ENCODE assay signal across 8 cellular contexts in the genomic region with DNA sequence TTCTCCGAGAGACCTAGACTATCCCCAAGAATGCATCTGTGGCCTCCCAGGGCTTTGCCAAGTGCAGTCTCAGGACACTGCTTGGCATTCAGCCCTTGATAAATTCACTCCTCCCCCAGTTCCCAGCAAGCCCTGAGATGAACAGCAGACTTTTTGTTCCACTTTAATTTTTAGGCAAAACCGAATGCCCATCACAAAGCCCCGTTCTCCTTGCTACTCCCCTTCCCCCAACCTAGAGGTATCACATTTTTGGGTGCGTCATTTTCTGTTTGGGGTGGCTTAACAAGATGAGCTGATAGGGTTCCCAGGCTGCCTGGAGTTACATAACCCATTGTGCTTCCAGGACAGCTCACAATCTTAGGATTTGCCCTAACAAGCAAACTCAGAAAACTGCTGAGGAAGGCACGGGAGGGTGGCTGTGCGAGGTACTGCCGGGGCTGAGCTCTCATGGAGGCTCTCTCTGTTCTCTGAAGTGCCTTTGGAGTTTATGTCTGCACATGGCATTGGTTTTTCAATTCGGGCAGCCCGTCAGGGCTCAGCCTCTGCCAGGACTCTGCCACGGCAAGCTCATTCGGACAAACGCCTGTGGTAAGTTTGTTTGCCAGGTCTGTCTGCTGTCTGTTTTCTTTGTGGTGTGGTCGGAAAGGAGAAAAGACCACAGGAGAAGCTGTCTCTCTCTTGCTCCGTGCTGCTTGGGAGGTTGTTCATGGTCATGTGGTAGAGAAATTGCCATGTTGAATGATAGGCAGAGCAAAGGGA. TPM values are rescaled to one million over a fixed set of nuclear protein-coding genes. Genes with fewer than 3 reads are reported as not detected.
DNase-seq lines count a peak whose midpoint lies in the region; ATAC-seq and TF ChIP-seq lines count a peak whose summit lies in the region.

A gene with protein sequence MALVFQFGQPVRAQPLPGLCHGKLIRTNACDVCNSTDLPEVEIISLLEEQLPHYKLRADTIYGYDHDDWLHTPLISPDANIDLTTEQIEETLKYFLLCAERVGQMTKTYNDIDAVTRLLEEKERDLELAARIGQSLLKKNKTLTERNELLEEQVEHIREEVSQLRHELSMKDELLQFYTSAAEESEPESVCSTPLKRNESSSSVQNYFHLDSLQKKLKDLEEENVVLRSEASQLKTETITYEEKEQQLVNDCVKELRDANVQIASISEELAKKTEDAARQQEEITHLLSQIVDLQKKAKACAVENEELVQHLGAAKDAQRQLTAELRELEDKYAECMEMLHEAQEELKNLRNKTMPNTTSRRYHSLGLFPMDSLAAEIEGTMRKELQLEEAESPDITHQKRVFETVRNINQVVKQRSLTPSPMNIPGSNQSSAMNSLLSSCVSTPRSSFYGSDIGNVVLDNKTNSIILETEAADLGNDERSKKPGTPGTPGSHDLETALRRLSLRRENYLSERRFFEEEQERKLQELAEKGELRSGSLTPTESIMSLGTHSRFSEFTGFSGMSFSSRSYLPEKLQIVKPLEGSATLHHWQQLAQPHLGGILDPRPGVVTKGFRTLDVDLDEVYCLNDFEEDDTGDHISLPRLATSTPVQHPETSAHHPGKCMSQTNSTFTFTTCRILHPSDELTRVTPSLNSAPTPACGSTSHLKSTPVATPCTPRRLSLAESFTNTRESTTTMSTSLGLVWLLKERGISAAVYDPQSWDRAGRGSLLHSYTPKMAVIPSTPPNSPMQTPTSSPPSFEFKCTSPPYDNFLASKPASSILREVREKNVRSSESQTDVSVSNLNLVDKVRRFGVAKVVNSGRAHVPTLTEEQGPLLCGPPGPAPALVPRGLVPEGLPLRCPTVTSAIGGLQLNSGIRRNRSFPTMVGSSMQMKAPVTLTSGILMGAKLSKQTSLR (plus strand): TSS at position 385 of the 759 bp plus-strand sequence. CDS start 113 bp downstream, at position 498.

- peak within 1 kb of the TSS; percentile 85 for H3K27ac Mint-ChIP-seq in stimulated activated naive CD8-positive, alpha-beta T cell treated with anti-CD3 and anti-CD28 coated beads, Interleukin-15, Interleukin-2, amounts not matched to agents 100 ng/mL and 50 ng/mL, for 24 hours
- no peak within 1 kb of the TSS for H3K27ac Mint-ChIP-seq in endothelial cell (ENCODE audit: unreplicated experiment)

- no peak for TF ChIP-seq CTCF in endothelial cell (IDR thresholded peaks at IDR 0.05; ENCODE audit: unreplicated experiment)

- H3K4me3 Mint-ChIP-seq in stimulated activated naive CD8-positive, alpha-beta T cell treated with anti-CD3 and anti-CD28 coated beads, Interleukin-15, Interleukin-2, amounts not matched to agents 100 ng/mL and 50 ng/mL, for 24 hours: peak within 1 kb of the TSS; percentile 32
- peak within 1 kb of the TSS; percentile 38 for H3K4me3 Mint-ChIP-seq in endothelial cell (ENCODE audit: unreplicated experiment)

- no peaks in the 10 kb centered on the region for H3K27me3 Mint-ChIP-seq in stimulated activated naive CD8-positive, alpha-beta T cell treated with anti-CD3 and anti-CD28 coated beads, Interleukin-15, Interleukin-2, amounts not matched to agents 100 ng/mL and 50 ng/mL, for 24 hours
- peaks cover 3% of the 10 kb centered on the region for H3K27me3 Mint-ChIP-seq in endothelial cell (ENCODE audit: unreplicated experiment)

- peaks cover 85% of the 10 kb centered on the region for H3K4me1 Mint-ChIP-seq in stimulated activated naive CD8-positive, alpha-beta T cell treated with anti-CD3 and anti-CD28 coated beads, Interleukin-15, Interleukin-2, amounts not matched to agents 100 ng/mL and 50 ng/mL, for 24 hours (ENCODE audit: low read depth)
- peaks cover 3% of the 10 kb centered on the region for H3K4me1 Mint-ChIP-seq in endothelial cell (ENCODE audit: unreplicated experiment)

- no peak for ATAC-seq in stimulated activated naive CD8-positive, alpha-beta T cell treated with anti-CD3 and anti-CD28 coated beads, Interleukin-15, Interleukin-2, amounts not matched to agents 100 U/mL and 50 U/mL, for 24 hours
- ATAC-seq in GM21367 (IDR thresholded peaks at IDR 0.05; ENCODE audit: unreplicated experiment) (no peak), HG03571 (IDR thresholded peaks at IDR 0.05; ENCODE audit: unreplicated experiment) (no peak), HG03095 (IDR thresholded peaks at IDR 0.05; ENCODE audit: unreplicated experiment) (no peak)

- peaks cover 4% of the 10 kb centered on the region for H3K9me3 Mint-ChIP-seq in stimulated activated naive CD8-positive, alpha-beta T cell treated with anti-CD3 and anti-CD28 coated beads, Interleukin-15, Interleukin-2, amounts not matched to agents 100 ng/mL and 50 ng/mL, for 24 hours
- no peaks in the 10 kb centered on the region for H3K9me3 Mint-ChIP-seq in endothelial cell (ENCODE audit: unreplicated experiment)

- no peak for DNase-seq in stimulated activated naive CD8-positive, alpha-beta T cell treated with anti-CD3 and anti-CD28 coated beads, Interleukin-15, Interleukin-2, amounts not matched to agents 100 U/mL and 50 U/mL, for 24 hours
- DNase-seq in endothelial cell (ENCODE audit: low spot score) (no peak), myocyte (ENCODE audit: low read depth) (peak; percentile 93), NCI-H510A (lab: John Stamatoyannopoulos, UW) (no peak)

- H3K36me3 Mint-ChIP-seq in stimulated activated naive CD8-positive, alpha-beta T cell treated with anti-CD3 and anti-CD28 coated beads, Interleukin-15, Interleukin-2, amounts not matched to agents 100 ng/mL and 50 ng/mL, for 24 hours (ENCODE audit: low read depth): peaks cover 64% of the 10 kb centered on the region
- peaks cover 29% of the 10 kb centered on the region for H3K36me3 Mint-ChIP-seq in endothelial cell (ENCODE audit: low read depth, unreplicated experiment)

RNA-seq across cellular contexts. Expression of the gene that starts here (rescaled TPM):
- total RNA-seq in endothelial cell (ENCODE audit: unreplicated experiment): 48.2 TPM
- 75.5 and 117 TPM in 2 replicates for total RNA-seq in myocyte
- polyA plus RNA-seq in myocyte (2012): 65.8 TPM
